26 cellular contexts compared by ENCODE assay signal in the genomic region with DNA sequence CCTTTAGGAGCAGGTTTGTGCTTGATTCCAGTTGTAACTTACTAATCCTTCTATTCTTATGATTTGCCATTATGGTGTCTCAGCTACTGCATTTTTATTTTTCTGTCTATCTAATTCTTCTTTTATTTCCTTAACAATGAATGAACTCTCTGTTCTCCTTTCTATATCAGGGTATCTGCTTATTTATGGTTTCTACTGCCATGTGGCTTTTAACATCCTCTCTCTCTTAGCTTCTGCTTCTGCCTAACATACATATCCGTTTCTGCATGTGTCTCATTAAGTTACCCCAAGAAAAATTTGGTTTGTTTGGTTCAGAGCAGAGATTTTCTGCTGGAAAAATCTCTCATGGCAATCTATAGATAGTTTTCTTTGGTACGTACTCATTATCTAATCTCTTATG.
A peak's percentile ranks its signal among the peaks of the same experiment; 100 is the strongest.
DNase-seq lines count a peak whose midpoint lies in the region; ATAC-seq, FAIRE-seq and TF ChIP-seq lines count a peak whose summit lies in the region.
"Had no signal": no experiment of that assay in that cellular context is flagged by ENCODE, and none has a peak within 500 bp of the region (broad histone marks: within the 10 kb centered on the region; RNA-seq: fewer than 3 reads in every experiment).

No MANE protein-coding gene starts in this region.

- H2AFZ ChIP-seq in SU-DHL-6 (ENCODE audit: low read depth, low read length, severe bottlenecking) (no peak overlapping the region), SK-N-SH (ENCODE audit: low read depth) (no peak overlapping the region)

- peak; percentile 46 for ATAC-seq in GM19351 (IDR thresholded peaks at IDR 0.05; ENCODE audit: unreplicated experiment)
- peak; percentile 46 for ATAC-seq in HG03095 (IDR thresholded peaks at IDR 0.05; ENCODE audit: unreplicated experiment)
- no peak for ATAC-seq in HG03175 (IDR thresholded peaks at IDR 0.05; ENCODE audit: unreplicated experiment)
- no peak for ATAC-seq in Right ventricle myocardium inferior
- ATAC-seq: activated CD4-positive, alpha-beta T cell treated with anti-CD3 and anti-CD28 coated beads for 36 hours; HepG2; left lobe of liver; right cardiac atrium; T-helper 17 cell had no signal

- H3K9ac ChIP-seq in SU-DHL-6 (ENCODE audit: low read length): no peak overlapping the region
- no peak overlapping the region for H3K9ac ChIP-seq in SK-N-SH

- 48% methylated on average over 2 of the region's 2 CpGs for WGBS in SK-N-SH (ENCODE audit: low lambda C conversion rate)

- no peak for TF ChIP-seq EP300 in SK-N-SH (IDR thresholded peaks at IDR 0.05; ENCODE audit: borderline replicate concordance in 1 of 2, low read depth in 1 of 2, low read length in 1 of 2)

- no peaks in the 10 kb centered on the region for H3K4me1 ChIP-seq in SK-N-SH (ENCODE audit: control insufficient read depth in 1 of 2, insufficient read depth in 2 of 2, low read depth in 1 of 2, low read length in 1 of 2)
- H3K4me1 ChIP-seq: BE2C, tibial nerve had no signal

- peak overlapping the region; percentile 15 for H3K4me2 ChIP-seq in SU-DHL-6 (ENCODE audit: low read depth, low read length, poor library complexity, severe bottlenecking)
- H3K4me2 ChIP-seq in SK-N-SH: no peak overlapping the region

- intact Hi-C loops in posterior cingulate gyrus (cut with DNase I) (no loop called here), Right ventricle myocardium inferior (cut with DNase I) (no loop called here)

- H3K79me2 ChIP-seq in SU-DHL-6 (ENCODE audit: insufficient read depth, low read length) (no peaks in the 10 kb centered on the region), SK-N-SH (ENCODE audit: insufficient read depth) (no peaks in the 10 kb centered on the region)

- TF ChIP-seq RAD21 in SK-N-SH (IDR thresholded peaks at IDR 0.05; ENCODE audit: low read length): no peak

- POLR2A ChIA-PET in SK-N-SH (lab: Yijun Ruan, JAX): no interaction called here

- H3K36me3 ChIP-seq in SU-DHL-6 (ENCODE audit: low read length) (no peaks in the 10 kb centered on the region), SK-N-SH (replicated peaks in 1 of 2; ENCODE audit: control insufficient read depth in 1 of 2, insufficient read depth in 2 of 2, low read length in 1 of 2) (no peaks in the 10 kb centered on the region)
- H3K36me3 ChIP-seq: BE2C, tibial nerve had no signal

- H3K4me3 ChIP-seq in SU-DHL-6 (ENCODE audit: insufficient read depth, low read length, poor library complexity, severe bottlenecking) (no peak overlapping the region), SK-N-SH (ENCODE audit: low read depth in 2 of 2, low read length in 1 of 2) (no peak overlapping the region)
- H3K4me3 ChIP-seq: SK-N-MC, tibial nerve had no signal

- H3K9me2 ChIP-seq in SU-DHL-6 (replicated peaks; ENCODE audit: insufficient read depth, low read length): no peaks in the 10 kb centered on the region
- no peaks in the 10 kb centered on the region for H3K9me2 ChIP-seq in SK-N-SH

- H4K20me1 ChIP-seq in SU-DHL-6 (ENCODE audit: low read depth, low read length) (no peaks in the 10 kb centered on the region), SK-N-SH (ENCODE audit: insufficient read depth) (no peaks in the 10 kb centered on the region)

- H3K9me3 ChIP-seq in SU-DHL-6 (ENCODE audit: insufficient read depth, low read length) (no peaks in the 10 kb centered on the region), SK-N-SH (no peaks in the 10 kb centered on the region)
- H3K9me3 ChIP-seq: BE2C, tibial nerve had no signal

- H3F3A ChIP-seq in SU-DHL-6 (ENCODE audit: insufficient read depth) (no peaks in the 10 kb centered on the region), SK-N-SH (replicated peaks; ENCODE audit: insufficient read depth) (no peaks in the 10 kb centered on the region)

- H3K27me3 ChIP-seq in SU-DHL-6 (ENCODE audit: low read length) (no peaks in the 10 kb centered on the region), SK-N-SH (ENCODE audit: insufficient read depth) (no peaks in the 10 kb centered on the region)
- H3K27me3 ChIP-seq: BE2C had no signal

- CTCF ChIA-PET in SK-N-SH (lab: Yijun Ruan, JAX): no interaction called here

- TF ChIP-seq CTCF in D721Med (IDR thresholded peaks at IDR 0.05; ENCODE audit: insufficient read depth, missing control alignments) (no peak), SU-DHL-6 (IDR thresholded peaks at IDR 0.05; ENCODE audit: insufficient read depth, low read length, poor library complexity, severe bottlenecking) (no peak), SK-N-SH (IDR thresholded peaks at IDR 0.05) (no peak)

- H3K27ac ChIP-seq in SU-DHL-6 (ENCODE audit: low read depth, low read length) (no peak overlapping the region), SK-N-SH (ENCODE audit: low read depth in 2 of 2, low read length in 1 of 2) (no peak overlapping the region)
- H3K27ac ChIP-seq: SK-N-MC, tibial nerve had no signal

- DNase-seq in D721Med (ENCODE audit: insufficient read length, low spot score) (no peak), SK-N-SH (no peak), posterior cingulate gyrus (no peak), Right ventricle myocardium inferior (ENCODE audit: missing footprints) (no peak)
- DNase-seq: activated CD4-positive, alpha-beta T cell treated with anti-CD3 and anti-CD28 coated beads for 36 hours; activated T-cell treated with anti-CD3 and anti-CD28 coated beads for 4 hours; BE2C; CD8-positive, alpha-beta memory T cell; DMS153; mesendoderm; NCI-H1092; NCI-H1930; NCI-H526 treated with DMSO at 0.1 percent for 48 hours; right cardiac atrium; RPMI8226; stimulated activated CD4-positive, alpha-beta T cell treated with anti-CD3 and anti-CD28 coated beads, Interleukin-2, amount 100 ng/mL, for 24 hours; T-helper 17 cell had no signal

- peak; percentile 68 for FAIRE-seq in D721Med (lab: Jason Lieb, UNC)
- FAIRE-seq: H1, HepG2 had no signal

TF ChIP-seq in SK-N-SH, 30 proteins besides CTCF, POLR2A, EP300 and RAD21:
- TF ChIP-seq JUND (IDR thresholded peaks at IDR 0.05): no peak
- TF ChIP-seq RFX5 (IDR thresholded peaks at IDR 0.05; ENCODE audit: low read length): no peak
- no peak for TF ChIP-seq CHD2 (IDR thresholded peaks at IDR 0.05; ENCODE audit: low read length, partially characterized antibody)
- TF ChIP-seq MXI1 (IDR thresholded peaks at IDR 0.05; ENCODE audit: low read depth, low read length): no peak
- no peak for TF ChIP-seq FOXJ3 (CRISPR knock-in tag; IDR thresholded peaks at IDR 0.05)
- no peak for TF ChIP-seq TAF1 (IDR thresholded peaks at IDR 0.05; ENCODE audit: borderline replicate concordance, low read depth, low read length)
- TF ChIP-seq RCOR1 (IDR thresholded peaks at IDR 0.05; ENCODE audit: low read length): no peak
- no peak for TF ChIP-seq YY1 (IDR thresholded peaks at IDR 0.05; ENCODE audit: low read depth)
- TF ChIP-seq SMC3 (IDR thresholded peaks at IDR 0.05; ENCODE audit: low read depth, low read length): no peak

Comparison
In these comparisons a context has a peak if more than half of its experiments do, and no peak if none do; other contexts are left out.
1. ATAC-seq: peak in GM19351 (single experiment) and HG03095 (single experiment); none in HG03175 (single experiment) and Right ventricle myocardium inferior (single experiment).